In the genomic region with DNA sequence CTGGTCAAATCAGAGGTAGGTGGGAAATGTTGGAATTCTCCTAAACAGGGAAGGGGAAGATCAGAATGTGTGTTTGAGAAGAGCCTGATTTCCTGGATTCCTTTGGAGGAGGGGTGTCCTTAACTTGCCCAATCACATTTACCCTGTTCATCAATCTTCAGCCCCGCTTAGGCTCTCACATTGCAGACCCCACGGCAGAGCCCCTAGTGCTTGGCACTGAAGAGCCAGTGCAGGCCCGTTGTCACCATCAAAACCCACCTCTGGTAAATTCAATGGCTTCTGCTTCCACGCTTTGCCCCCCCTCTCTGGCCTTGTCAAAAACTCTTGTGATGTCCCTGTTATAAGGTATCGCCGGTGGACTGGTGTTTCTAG, we compare ENCODE assay signal across 10 cellular contexts. TPM values are rescaled to one million over a fixed set of nuclear protein-coding genes. Genes with fewer than 3 reads are reported as not detected.
DNase-seq lines count a peak whose midpoint lies in the region; ATAC-seq, FAIRE-seq and TF ChIP-seq lines count a peak whose summit lies in the region.
"Had no signal": no experiment of that assay in that cellular context is flagged by ENCODE, and none has a peak within 500 bp of the region (broad histone marks: within the 10 kb centered on the region; RNA-seq: fewer than 3 reads in every experiment).

No MANE protein-coding gene starts in this region.

- DNase-seq in RWPE2 (ENCODE audit: low spot score): no peak
- no peak for DNase-seq in epithelial cell of proximal tubule (ENCODE audit: low read depth)
- no peak for DNase-seq in sigmoid colon
- DNase-seq in NAMALWA (ENCODE audit: low spot score): no peak
- no peak for DNase-seq in urothelium cell line (ENCODE audit: low spot score)
- DNase-seq: brain microvascular endothelial cell, GM23248 had no signal

- H3K27me3 ChIP-seq in RWPE2 (ENCODE audit: insufficient read depth, poor library complexity, severe bottlenecking) (no peaks in the 10 kb centered on the region), sigmoid colon (no peaks in the 10 kb centered on the region)
- H3K27me3 ChIP-seq: brain microvascular endothelial cell had no signal

- H3K4me1 ChIP-seq in RWPE2 (ENCODE audit: insufficient read depth, poor library complexity, severe bottlenecking) (peaks cover 24% of the 10 kb centered on the region), sigmoid colon (peaks cover 0 to 45% (median 35%) of the 10 kb centered on the region in 4 donors)

- no peak for TF ChIP-seq CTCF in RWPE2 (IDR thresholded peaks at IDR 0.05; ENCODE audit: poor library complexity, severe bottlenecking)
- TF ChIP-seq CTCF in epithelial cell of proximal tubule (conservative IDR thresholded peaks at IDR 0.05; ENCODE audit: low read depth, low read length): no peak
- no peak for TF ChIP-seq CTCF in sigmoid colon (IDR thresholded peaks at IDR 0.05)

- no peak for FAIRE-seq in urothelium cell line (lab: Jason Lieb, UNC)

- H3K27ac ChIP-seq in RWPE2 (ENCODE audit: poor library complexity, severe bottlenecking): peak overlapping the region; percentile 79
- H3K27ac ChIP-seq in sigmoid colon: peak overlapping the region; percentile 94 to 99 (median 96)
- H3K27ac ChIP-seq: GM23248 had no signal

- H3K9me3 ChIP-seq in RWPE2 (ENCODE audit: severe bottlenecking) (no peaks in the 10 kb centered on the region), sigmoid colon (no peaks in the 10 kb centered on the region)

- ATAC-seq in RWPE2 (ENCODE audit: low read depth) (no peak), HG02571 (IDR thresholded peaks at IDR 0.05; ENCODE audit: unreplicated experiment) (no peak), GM21447 (IDR thresholded peaks at IDR 0.05; ENCODE audit: unreplicated experiment) (no peak)

- no peak for TF ChIP-seq POLR2A in sigmoid colon (IDR thresholded peaks at IDR 0.05)

- TF ChIP-seq EP300 in sigmoid colon (IDR thresholded peaks at IDR 0.05): no peak

- intact Hi-C loops in sigmoid colon (cut with DNase I): loop anchor here (5.0 kb wide), 3 partner anchors 70 to 430 kb away; no protein-coding TSS in a partner anchor

- WGBS in sigmoid colon, 2 donors: 17 to 67% methylated on average over 6 of the region's 6 CpGs

- H3K4me3 ChIP-seq in GM08714 (ENCODE audit: low read length): peak overlapping the region; percentile 67; the same call in 1 of the 2 replicates
- peak overlapping the region; percentile 96 for H3K4me3 ChIP-seq in RWPE2 (ENCODE audit: severe bottlenecking)
- peak overlapping the region; percentile 77 for H3K4me3 ChIP-seq in epithelial cell of proximal tubule (ENCODE audit: low read depth, low read length)
- H3K4me3 ChIP-seq in sigmoid colon: no peak overlapping the region

- H3K36me3 ChIP-seq in RWPE2 (ENCODE audit: low read depth) (peaks cover 38% of the 10 kb centered on the region), sigmoid colon (no peaks in the 10 kb centered on the region)
- H3K36me3 ChIP-seq: brain microvascular endothelial cell had no signal

RNA-seq across cellular contexts. Expression of a gene that starts 2.3 kb away (rescaled TPM):
- total RNA-seq in epithelial cell of proximal tubule (39.1 and 53.4 TPM in 2 replicates), sigmoid colon (10 to 100 TPM; 18.9 to 26.6 (median 19.8) TPM)
- polyA plus RNA-seq in sigmoid colon: 10 to 100 TPM; 14.4 to 48.5 (median 33.3) TPM

Comparison
In these comparisons a context has a peak if more than half of its experiments do, and no peak if none do; other contexts are left out.
1. H3K4me3 ChIP-seq: peak in GM08714 (single experiment), RWPE2 (single experiment) and epithelial cell of proximal tubule (single experiment); none in sigmoid colon (0 of 4).